Comparison of ENCODE assay signal across 8 cellular contexts in the genomic region with DNA sequence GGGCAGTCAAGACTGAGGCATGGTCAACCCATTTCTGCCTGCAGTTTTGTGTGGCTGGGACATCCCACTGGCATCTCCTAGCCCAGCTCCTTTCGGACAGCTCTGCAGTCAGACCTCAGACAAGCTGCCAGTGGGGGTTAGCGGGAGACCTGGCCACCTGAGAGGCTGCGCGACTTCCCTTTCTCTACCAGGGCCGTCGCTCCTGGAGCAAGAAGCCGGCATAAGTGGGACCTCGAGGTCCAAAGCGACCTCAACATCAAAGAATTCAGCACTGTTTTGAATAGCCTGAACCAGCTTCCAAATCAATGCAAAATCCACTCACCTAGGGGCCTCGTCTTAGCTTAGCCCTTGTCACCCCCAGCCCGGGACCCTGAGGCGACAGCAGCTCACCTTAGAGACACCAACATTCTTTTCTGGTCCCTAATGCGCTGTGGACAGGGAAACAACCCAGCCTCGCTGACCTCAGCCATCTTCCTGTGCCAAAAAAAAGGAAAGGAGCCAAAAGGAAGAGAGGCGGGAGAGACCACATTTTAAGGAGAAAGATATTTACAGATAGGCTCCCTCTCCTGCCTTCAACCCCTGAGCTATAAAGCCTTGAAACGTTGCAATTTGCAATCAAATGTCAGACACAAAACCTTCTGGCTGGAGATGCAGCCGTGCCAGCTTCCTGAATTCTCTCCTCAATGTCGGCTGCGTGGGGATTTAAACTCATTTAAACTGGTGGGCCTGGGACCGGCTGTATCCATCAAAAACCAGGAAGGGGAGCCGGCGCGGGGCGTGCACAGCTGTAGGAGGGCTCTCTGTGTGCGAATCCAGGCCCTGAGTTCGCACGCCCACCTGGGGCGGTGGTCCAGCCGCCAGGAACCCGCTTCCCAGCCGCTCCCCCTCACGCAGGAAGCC.
DNase-seq lines count a peak whose midpoint lies in the region; ATAC-seq and TF ChIP-seq lines count a peak whose summit lies in the region.

No MANE protein-coding gene starts in this region.

- H3K36me3 ChIP-seq in HCT116 (ENCODE audit: control insufficient read depth in 1 of 2, insufficient read depth in 2 of 2, low read length in 2 of 2) = no peaks in the 10 kb centered on the region
- no peaks in the 10 kb centered on the region for H3K36me3 ChIP-seq in smooth muscle cell (ENCODE audit: low read depth)

- H3K4me3 Mint-ChIP-seq in activated CD4-positive, alpha-beta memory T cell treated with anti-CD3 and anti-CD28 coated beads, Interleukin-2, amount 10 ng/mL, durations not matched to agents 7 days and 5 days = peak overlapping the region; percentile 66

- H3K4me2 ChIP-seq in HCT116 (ENCODE audit: low read length) (peak overlapping the region; percentile 93), smooth muscle cell (peak overlapping the region; percentile 96)

- DNase-seq in HCT116 (ENCODE audit: low read depth, low spot score) = no peak
- no peak for DNase-seq in activated CD4-positive, alpha-beta memory T cell treated with anti-CD3 and anti-CD28 coated beads, Interleukin-2, amount 10 ng/mL, durations not matched to agents 7 days and 5 days
- DNase-seq in smooth muscle cell (lab: John Stamatoyannopoulos, UW; ENCODE audit: unreplicated experiment) = no peak
- no peak for DNase-seq in NCI-H1694 treated with DMSO at 0.1 percent for 48 hours (lab: John Stamatoyannopoulos, UW)

- H3F3A ChIP-seq in smooth muscle cell (ENCODE audit: low read depth) = peaks cover 20% of the 10 kb centered on the region

- H3K27ac Mint-ChIP-seq in activated CD4-positive, alpha-beta memory T cell treated with anti-CD3 and anti-CD28 coated beads, Interleukin-2, amount 10 ng/mL, durations not matched to agents 7 days and 5 days = no peak overlapping the region

- H3K27me3 ChIP-seq in HCT116 (ENCODE audit: insufficient read depth, low read length) = no peaks in the 10 kb centered on the region
- H3K27me3 ChIP-seq in smooth muscle cell (ENCODE audit: low read depth) = no peaks in the 10 kb centered on the region

- H3K79me2 ChIP-seq in HCT116 (ENCODE audit: insufficient read depth, low read length) (no peaks in the 10 kb centered on the region), smooth muscle cell (ENCODE audit: low read depth) (no peaks in the 10 kb centered on the region)

- no peaks in the 10 kb centered on the region for H3K9me2 ChIP-seq in HCT116 (ENCODE audit: insufficient read depth)

- H3K27me3 Mint-ChIP-seq in activated CD4-positive, alpha-beta memory T cell treated with anti-CD3 and anti-CD28 coated beads, Interleukin-2, amount 10 ng/mL, durations not matched to agents 7 days and 5 days = peaks cover 46% of the 10 kb centered on the region

- no peaks in the 10 kb centered on the region for H3K9me3 Mint-ChIP-seq in activated CD4-positive, alpha-beta memory T cell treated with anti-CD3 and anti-CD28 coated beads, Interleukin-2, amount 10 ng/mL, durations not matched to agents 7 days and 5 days

- POLR2A ChIA-PET in HCT116 (lab: Charles Lee) = no interaction called here
- POLR2A ChIA-PET in activated CD4-positive, alpha-beta memory T cell treated with anti-CD3 and anti-CD28 coated beads, Interleukin-2, amount 10 ng/mL, durations not matched to agents 7 days and 5 days (lab: Charles Lee) = interaction anchor here (1.0 kb wide), 1 partner anchor 11 kb away, joined by 5 read pairs; no protein-coding TSS in a partner anchor

- H2AFZ ChIP-seq in HCT116 (ENCODE audit: low read depth, low read length, poor library complexity, severe bottlenecking) (peak overlapping the region; percentile 85), smooth muscle cell (ENCODE audit: low read depth) (no peak overlapping the region)

- TF ChIP-seq CTCF in HCT116 (IDR thresholded peaks at IDR 0.05 in 2 of 3, conservative IDR thresholded peaks at IDR 0.05 in 1 of 3; ENCODE audit: borderline replicate concordance in 1 of 3, insufficient read depth in 1 of 3, low read depth in 2 of 3, low read length in 2 of 3) = no peak
- TF ChIP-seq CTCF in smooth muscle cell (IDR thresholded peaks at IDR 0.05; ENCODE audit: borderline replicate concordance, insufficient read depth, poor library complexity, severe bottlenecking) = no peak

- peak overlapping the region; percentile 56 to 61; a peak in 3 of 4 replicates for H3K4me3 ChIP-seq in HCT116 (replicated peaks in 1 of 2; ENCODE audit: low read depth in 1 of 2, low read length in 2 of 2)
- H3K4me3 ChIP-seq in iPS-11a (ENCODE audit: low read depth, low read length) = peak overlapping the region; percentile 49
- peak overlapping the region; percentile 53 for H3K4me3 ChIP-seq in smooth muscle cell

- H3K9ac ChIP-seq in HCT116 (ENCODE audit: low read length) = no peak overlapping the region
- H3K9ac ChIP-seq in smooth muscle cell (ENCODE audit: low read depth) = peak overlapping the region; percentile 80

- H3K9me3 ChIP-seq in HCT116 (ENCODE audit: control insufficient read depth in 1 of 2, insufficient read depth in 1 of 2, low read depth in 1 of 2, low read length in 2 of 2) = peaks cover 0 to 4% of the 10 kb centered on the region in 2 experiments; a peak in 3 of 4 replicates
- H3K9me3 ChIP-seq in smooth muscle cell (replicated peaks; ENCODE audit: low read depth) = no peaks in the 10 kb centered on the region

- H3K27ac ChIP-seq in HCT116 (ENCODE audit: low read depth, low read length) = no peak overlapping the region
- H3K27ac ChIP-seq in smooth muscle cell (ENCODE audit: low read depth) = peak overlapping the region; percentile 80

- WGBS in smooth muscle cell (ENCODE audit: low lambda C conversion rate) = 27% methylated on average over 32 of the region's 32 CpGs

- no peak for TF ChIP-seq RAD21 in HCT116 (IDR thresholded peaks at IDR 0.05; ENCODE audit: low read depth)

- RAD21 ChIA-PET in HCT116 (lab: Charles Lee; ENCODE audit: low non-redundant PET in 1 of 2, low total read pairs in 2 of 2, uncharacterized antibody in 2 of 2, unreplicated experiment in 2 of 2) = no interaction called here

- H3K4me1 Mint-ChIP-seq in activated CD4-positive, alpha-beta memory T cell treated with anti-CD3 and anti-CD28 coated beads, Interleukin-2, amount 10 ng/mL, durations not matched to agents 7 days and 5 days = peaks cover 13% of the 10 kb centered on the region

- CTCF ChIA-PET in HCT116 (lab: Charles Lee) = interaction anchor here (0.9 to 2.9 kb wide), 7 partner anchors 19 to 842 kb away, joined by 3 to 22 read pairs (median 3); no protein-coding TSS in a partner anchor
- CTCF ChIA-PET in activated CD4-positive, alpha-beta memory T cell treated with anti-CD3 and anti-CD28 coated beads, Interleukin-2, amount 10 ng/mL, durations not matched to agents 7 days and 5 days (lab: Charles Lee) = interaction anchor here (0.9 to 2.6 kb wide), 11 partner anchors 8 to 843 kb away, joined by 3 to 23 read pairs (median 5); no protein-coding TSS in a partner anchor

- no TSS peak for BruUV-seq in HCT116 (replicated peaks; lab: Mats Ljungman, UMichigan)

- ATAC-seq in HCT116 (no peak), GM18868 (IDR thresholded peaks at IDR 0.05; ENCODE audit: unreplicated experiment) (no peak), HG02759 (IDR thresholded peaks at IDR 0.05; ENCODE audit: unreplicated experiment) (no peak), GM21447 (IDR thresholded peaks at IDR 0.05; ENCODE audit: unreplicated experiment) (no peak)

- H3K4me1 ChIP-seq in HCT116 (ENCODE audit: control insufficient read depth in 1 of 2, insufficient read depth in 2 of 2, low read length in 2 of 2) (peaks cover 4 to 12% of the 10 kb centered on the region in 2 experiments; a peak in 1 of 4 replicates), smooth muscle cell (ENCODE audit: low read depth) (peaks cover 10% of the 10 kb centered on the region)

- H4K20me1 ChIP-seq in HCT116 (ENCODE audit: insufficient read depth) (no peaks in the 10 kb centered on the region), smooth muscle cell (ENCODE audit: low read depth) (no peaks in the 10 kb centered on the region)

- no peaks in the 10 kb centered on the region for H3K36me3 Mint-ChIP-seq in activated CD4-positive, alpha-beta memory T cell treated with anti-CD3 and anti-CD28 coated beads, Interleukin-2, amount 10 ng/mL, durations not matched to agents 7 days and 5 days (ENCODE audit: low read depth)

- no peak for TF ChIP-seq POLR2A in HCT116 (IDR thresholded peaks at IDR 0.05; ENCODE audit: borderline replicate concordance, extremely low read depth, insufficient read depth, insufficient read length)

- intact Hi-C loops in HCT116 (cut with micrococcal nuclease) = loop anchor here (10.0 kb wide), 1 partner anchor 831 kb away; no protein-coding TSS in a partner anchor

TF ChIP-seq in HCT116, 20 proteins besides CTCF, POLR2A, EP300 and RAD21 (continues in another document):
- TF ChIP-seq EZH2phosphoT487 (IDR thresholded peaks at IDR 0.05; ENCODE audit: borderline replicate concordance) = no peak
- TF ChIP-seq SP1 (IDR thresholded peaks at IDR 0.05; ENCODE audit: low read depth) = no peak
- no peak for TF ChIP-seq EZH2 (IDR thresholded peaks at IDR 0.05)
- no peak for TF ChIP-seq JUND (IDR thresholded peaks at IDR 0.05)
- TF ChIP-seq ELF1 (IDR thresholded peaks at IDR 0.05; ENCODE audit: borderline replicate concordance, low read depth) = no peak
- TF ChIP-seq SIN3A (IDR thresholded peaks at IDR 0.05; ENCODE audit: low read depth) = no peak
- no peak for TF ChIP-seq FOSL1 (IDR thresholded peaks at IDR 0.05; ENCODE audit: low read depth)
- TF ChIP-seq ZFX (IDR thresholded peaks at IDR 0.05) = no peak
- TF ChIP-seq, protein P1, sequence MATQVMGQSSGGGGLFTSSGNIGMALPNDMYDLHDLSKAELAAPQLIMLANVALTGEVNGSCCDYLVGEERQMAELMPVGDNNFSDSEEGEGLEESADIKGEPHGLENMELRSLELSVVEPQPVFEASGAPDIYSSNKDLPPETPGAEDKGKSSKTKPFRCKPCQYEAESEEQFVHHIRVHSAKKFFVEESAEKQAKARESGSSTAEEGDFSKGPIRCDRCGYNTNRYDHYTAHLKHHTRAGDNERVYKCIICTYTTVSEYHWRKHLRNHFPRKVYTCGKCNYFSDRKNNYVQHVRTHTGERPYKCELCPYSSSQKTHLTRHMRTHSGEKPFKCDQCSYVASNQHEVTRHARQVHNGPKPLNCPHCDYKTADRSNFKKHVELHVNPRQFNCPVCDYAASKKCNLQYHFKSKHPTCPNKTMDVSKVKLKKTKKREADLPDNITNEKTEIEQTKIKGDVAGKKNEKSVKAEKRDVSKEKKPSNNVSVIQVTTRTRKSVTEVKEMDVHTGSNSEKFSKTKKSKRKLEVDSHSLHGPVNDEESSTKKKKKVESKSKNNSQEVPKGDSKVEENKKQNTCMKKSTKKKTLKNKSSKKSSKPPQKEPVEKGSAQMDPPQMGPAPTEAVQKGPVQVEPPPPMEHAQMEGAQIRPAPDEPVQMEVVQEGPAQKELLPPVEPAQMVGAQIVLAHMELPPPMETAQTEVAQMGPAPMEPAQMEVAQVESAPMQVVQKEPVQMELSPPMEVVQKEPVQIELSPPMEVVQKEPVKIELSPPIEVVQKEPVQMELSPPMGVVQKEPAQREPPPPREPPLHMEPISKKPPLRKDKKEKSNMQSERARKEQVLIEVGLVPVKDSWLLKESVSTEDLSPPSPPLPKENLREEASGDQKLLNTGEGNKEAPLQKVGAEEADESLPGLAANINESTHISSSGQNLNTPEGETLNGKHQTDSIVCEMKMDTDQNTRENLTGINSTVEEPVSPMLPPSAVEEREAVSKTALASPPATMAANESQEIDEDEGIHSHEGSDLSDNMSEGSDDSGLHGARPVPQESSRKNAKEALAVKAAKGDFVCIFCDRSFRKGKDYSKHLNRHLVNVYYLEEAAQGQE (IDR thresholded peaks at IDR 0.05; ENCODE audit: low read depth) = no peak
